Comparison of ENCODE assay signal across 9 cellular contexts in the genomic region with DNA sequence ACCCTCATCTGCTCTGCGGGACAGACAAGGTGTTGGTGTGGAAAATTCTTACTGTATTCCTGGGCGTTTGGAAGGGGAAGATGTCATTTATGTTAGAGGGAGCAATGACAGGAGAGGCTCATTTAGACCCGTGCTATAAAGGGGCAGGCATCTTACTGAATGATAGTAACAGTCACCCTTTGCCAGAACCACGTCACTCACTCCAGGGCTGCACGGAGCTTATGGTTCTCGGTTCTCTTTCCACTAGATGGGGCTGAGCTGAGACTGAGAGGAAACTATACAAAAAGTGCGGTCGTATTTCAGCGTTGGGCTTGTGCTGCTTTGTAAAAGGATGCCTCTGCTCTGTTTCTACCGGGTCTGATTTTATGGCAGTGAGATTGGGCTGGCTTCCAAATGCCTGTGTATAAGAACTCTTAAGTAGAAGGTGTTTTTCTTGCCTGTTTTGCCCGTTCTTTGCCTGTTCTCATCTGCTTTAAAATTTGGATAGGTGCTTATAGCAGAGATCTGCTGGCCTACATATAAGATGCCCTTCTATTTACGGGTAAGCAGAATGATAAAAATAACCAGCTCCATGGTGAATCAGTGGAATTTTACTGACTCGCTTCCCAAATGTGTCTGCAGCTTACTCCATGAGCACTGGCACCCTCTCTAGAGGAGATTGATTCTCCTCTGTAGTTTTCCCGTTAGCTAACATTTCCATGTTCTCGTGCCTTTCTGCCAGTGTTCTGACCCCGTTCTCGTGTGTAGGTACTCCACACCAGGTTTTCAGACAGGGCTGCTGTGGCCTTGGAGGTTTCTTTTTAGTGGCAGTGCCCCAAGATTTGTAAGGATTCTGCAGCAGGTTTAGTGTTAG. TPM values are rescaled to one million over a fixed set of nuclear protein-coding genes. Genes with fewer than 3 reads are reported as not detected.
A peak's percentile ranks its signal among the peaks of the same experiment; 100 is the strongest.
DNase-seq lines count a peak whose midpoint lies in the region; ATAC-seq, FAIRE-seq and TF ChIP-seq lines count a peak whose summit lies in the region.
"Had no signal": no experiment of that assay in that cellular context is flagged by ENCODE, and none has a peak within 500 bp of the region (broad histone marks: within the 10 kb centered on the region; RNA-seq: fewer than 3 reads in every experiment).

No MANE protein-coding gene starts in this region.

- H3K4me2 ChIP-seq in K562 (ENCODE audit: insufficient read depth, low read length): no peak overlapping the region
- peak overlapping the region; percentile 85 for H3K4me2 ChIP-seq in smooth muscle cell
- H3K4me2 ChIP-seq: BLaER1 had no signal

- H3K4me3 ChIP-seq in K562 (no peak overlapping the region), iPS-20b (ENCODE audit: low read length) (peak overlapping the region; percentile 51; the same call in 1 of the 2 replicates), smooth muscle cell (peak overlapping the region; percentile 40)
- H3K4me3 ChIP-seq: BLaER1 had no signal

- H3K27me3 ChIP-seq in K562 (ENCODE audit: control insufficient read depth in 2 of 2, insufficient read depth in 2 of 2, low read length in 2 of 2) (no peaks in the 10 kb centered on the region), iPS-20b (ENCODE audit: insufficient read depth, low read length) (no peaks in the 10 kb centered on the region), smooth muscle cell (ENCODE audit: low read depth) (no peaks in the 10 kb centered on the region)
- H3K27me3 ChIP-seq: BLaER1 had no signal

- no peak for TF ChIP-seq EP300 in K562 (IDR thresholded peaks at IDR 0.05; ENCODE audit: low read length)

- H3K79me2 ChIP-seq in K562 (ENCODE audit: control insufficient read depth, insufficient read depth, low read length) (peaks cover 36% of the 10 kb centered on the region), smooth muscle cell (ENCODE audit: low read depth) (peaks cover 50% of the 10 kb centered on the region)

- peak in 1 of 2 experiments; percentile 26; a peak in 1 of 4 replicates for TF ChIP-seq RAD21 in K562 (CRISPR knock-in tag; conservative IDR thresholded peaks at IDR 0.05 in 1 of 2, IDR thresholded peaks at IDR 0.05 in 1 of 2)

- CTCF ChIA-PET in K562 (lab: Yijun Ruan, JAX; ENCODE audit: low intra/inter-chr PET ratio): no interaction called here

- POLR2A ChIA-PET in K562 (lab: Yijun Ruan, JAX): interaction anchor here (0.9 to 1.0 kb wide), 2 partner anchors 29 to 53 kb away, joined by 3 read pairs; no protein-coding TSS in a partner anchor

- DNase-seq in NCI-H1105 treated with DMSO at 0.1 percent for 48 hours (lab: John Stamatoyannopoulos, UW): peak; percentile 21
- DNase-seq in NCI-H1105 (lab: John Stamatoyannopoulos, UW): no peak
- DNase-seq in T-helper 9 cell: peak; percentile 12
- peak in 2 of 4 experiments; percentile 20 to 31 for DNase-seq in K562 (ENCODE audit: extremely low read depth in 1 of 4, low spot score in 3 of 4)
- no peak for DNase-seq in smooth muscle cell (lab: John Stamatoyannopoulos, UW; ENCODE audit: unreplicated experiment)
- DNase-seq in OCI-M1 (lab: John Stamatoyannopoulos, UW): no peak

- H3K36me3 ChIP-seq in K562 (ENCODE audit: control insufficient read depth, insufficient read depth, low read length): peaks cover 38% of the 10 kb centered on the region
- peaks cover 46% of the 10 kb centered on the region for H3K36me3 ChIP-seq in iPS-20b (ENCODE audit: insufficient read depth, low read depth, low read length)
- no peaks in the 10 kb centered on the region for H3K36me3 ChIP-seq in smooth muscle cell (ENCODE audit: low read depth)

- in situ Hi-C loops in K562 (cut with MboI): no loop called here

- H4K20me1 ChIP-seq in K562 (replicated peaks; ENCODE audit: control insufficient read depth, insufficient read depth, low read length) (no peaks in the 10 kb centered on the region), smooth muscle cell (ENCODE audit: low read depth) (peaks cover 64% of the 10 kb centered on the region)

- H3K9me3 ChIP-seq in K562 (replicated peaks; ENCODE audit: control insufficient read depth, insufficient read depth, low read depth, low read length) (no peaks in the 10 kb centered on the region), iPS-20b (ENCODE audit: insufficient read depth, low read depth, low read length) (no peaks in the 10 kb centered on the region), smooth muscle cell (replicated peaks; ENCODE audit: low read depth) (no peaks in the 10 kb centered on the region)

- TF ChIP-seq POLR2A in K562 (conservative IDR thresholded peaks at IDR 0.05): no peak

- WGBS in K562 (ENCODE audit: insufficient coverage, low coverage, missing lambda C conversion rate): 64% methylated on average over 17 of the region's 17 CpGs
- 19% methylated on average over 17 of the region's 17 CpGs for WGBS in smooth muscle cell (ENCODE audit: low lambda C conversion rate)

- intact Hi-C loops in K562 (cut with micrococcal nuclease): no loop called here

- peak; percentile 84 for ATAC-seq in K562
- ATAC-seq in GM19397 (IDR thresholded peaks at IDR 0.05; ENCODE audit: unreplicated experiment): no peak

- H3K4me1 ChIP-seq in K562 (replicated peaks in 1 of 2; ENCODE audit: control insufficient read depth in 2 of 2, insufficient read depth in 2 of 2, low read length in 2 of 2): peaks cover 3 to 17% of the 10 kb centered on the region in 2 experiments; a peak in 3 of 5 replicates
- H3K4me1 ChIP-seq in iPS-20b (ENCODE audit: insufficient read depth, low read length): peaks cover 53% of the 10 kb centered on the region
- H3K4me1 ChIP-seq in smooth muscle cell (ENCODE audit: low read depth): peaks cover 37% of the 10 kb centered on the region

- TF ChIP-seq CTCF in K562 (IDR thresholded peaks at IDR 0.05 in 2 of 3, conservative IDR thresholded peaks at IDR 0.05 in 1 of 3; ENCODE audit: insufficient read depth in 2 of 3, low read depth in 1 of 3, low read length in 3 of 3) (peak; percentile 4 to 31 (median 25); a peak in 1 of 6 replicates), smooth muscle cell (IDR thresholded peaks at IDR 0.05; ENCODE audit: borderline replicate concordance, insufficient read depth, poor library complexity, severe bottlenecking) (peak; percentile 31)

- H3K27ac ChIP-seq in K562 (ENCODE audit: extremely low read depth, low read depth, low read length) (no peak overlapping the region), iPS-20b (ENCODE audit: low read length) (peak overlapping the region; percentile 72), smooth muscle cell (ENCODE audit: low read depth) (peak overlapping the region; percentile 92)
- H3K27ac ChIP-seq: BLaER1 had no signal

- H3K9ac ChIP-seq in K562 (ENCODE audit: insufficient read depth in 1 of 2, low read depth in 2 of 2, low read length in 2 of 2): peak overlapping the region in 1 of 2 experiments; percentile 26; a peak in 1 of 4 replicates
- peak overlapping the region; percentile 60; the same call in 1 of the 2 replicates for H3K9ac ChIP-seq in iPS-20b (ENCODE audit: low read depth, low read length)
- H3K9ac ChIP-seq in smooth muscle cell (ENCODE audit: low read depth): peak overlapping the region; percentile 72
- H3K9ac ChIP-seq: BLaER1 had no signal

- peaks cover 50% of the 10 kb centered on the region for H3F3A ChIP-seq in smooth muscle cell (ENCODE audit: low read depth)

- peak; percentile 68 for FAIRE-seq in K562 (lab: Jason Lieb, UNC)

- no TSS peak for BruUV-seq in K562 (replicated peaks; lab: Mats Ljungman, UMichigan)

- no peak overlapping the region for H2AFZ ChIP-seq in K562 (ENCODE audit: low read depth, low read length)
- peak overlapping the region; percentile 53 for H2AFZ ChIP-seq in smooth muscle cell (ENCODE audit: low read depth)

- peaks cover 3% of the 10 kb centered on the region for H3K9me1 ChIP-seq in K562 (ENCODE audit: control insufficient read depth, insufficient read depth, low read length)

RNA-seq across cellular contexts. Expression of a gene that starts 55.9 kb away (rescaled TPM):
- 32.3 and 65.6 TPM in 2 replicates for total RNA-seq in K562 (2011; cell fraction: chromatin; rRNA removed; ENCODE audit: low replicate concordance)
- total RNA-seq in K562 (2011; cell fraction: nucleolus; rRNA removed): 16.3 and 20.5 TPM in 2 replicates
- 51.1 and 85.3 TPM in 2 replicates for total RNA-seq in K562 (2011; cell fraction: nucleoplasm; rRNA removed)
- 24.6 and 27.7 TPM in 2 replicates for total RNA-seq in K562 (2014; rRNA removed)
- 32.3 and 41.3 TPM in 2 replicates for total RNA-seq in K562 (2014; rRNA removed; fragmentation: Illumina TruSeq; extraction: Trizol)
- total RNA-seq in K562 (2015; rRNA removed; fragmentation: Illumina TruSeq; extraction: Trizol): 26.1 and 27.0 TPM in 2 replicates
- total RNA-seq in K562 (2021): 61.6 and 67.6 TPM in 2 replicates
- polyA plus RNA-seq in K562 (2011; rRNA removed): 37.8 and 39.8 TPM in 2 replicates
- 32.8 and 39.1 TPM in 2 replicates for polyA plus RNA-seq in K562 (2011; cell fraction: cytosol; rRNA removed)
- 51.4 and 65.2 TPM in 2 replicates for polyA plus RNA-seq in K562 (2011; cell fraction: nucleus; rRNA removed)
- 60.8 and 80.0 TPM in 2 replicates for polyA plus RNA-seq in K562 (2012)
- polyA plus RNA-seq in K562 (2014; fragmentation: Illumina TruSeq; extraction: Trizol): 68.2 and 72.0 TPM in 2 replicates
- polyA plus RNA-seq in K562 (2014; fragmentation: Nextera tagmentation; extraction: Ambion mirVana): 10 to 100 TPM; 31.5 to 39.3 TPM
- polyA plus RNA-seq in K562 (2014; rRNA removed): 51.9 and 55.0 TPM in 2 replicates
- polyA minus RNA-seq in K562 (2011; rRNA and poly(A)+ RNA removed): 26.4 and 29.9 TPM in 2 replicates
- 15.9 and 17.2 TPM in 2 replicates for polyA minus RNA-seq in K562 (2011; cell fraction: cytosol; rRNA and poly(A)+ RNA removed)
- polyA minus RNA-seq in K562 (2011; cell fraction: nucleus; rRNA and poly(A)+ RNA removed): 36.5 and 42.4 TPM in 2 replicates
- total RNA-seq in smooth muscle cell: 44.5 and 47.8 TPM in 2 replicates
- 142 and 152 TPM in 2 replicates for polyA plus RNA-seq in smooth muscle cell

RNA-seq across cellular contexts. Expression of a gene that starts 55.9 kb away (rescaled TPM):
- 44.3 and 119 TPM in 2 replicates for total RNA-seq in K562 (2011; cell fraction: chromatin; rRNA removed; ENCODE audit: low replicate concordance)
- 25.8 and 32.5 TPM in 2 replicates for total RNA-seq in K562 (2011; cell fraction: nucleolus; rRNA removed)
- 67.2 and 119 TPM in 2 replicates for total RNA-seq in K562 (2011; cell fraction: nucleoplasm; rRNA removed)
- 6.9 and 7.6 TPM in 2 replicates for total RNA-seq in K562 (2014; rRNA removed)
- 16.7 TPM in 2 replicates for total RNA-seq in K562 (2014; rRNA removed; fragmentation: Illumina TruSeq; extraction: Trizol)
- total RNA-seq in K562 (2015; rRNA removed; fragmentation: Illumina TruSeq; extraction: Trizol): 16.4 and 17.2 TPM in 2 replicates
- total RNA-seq in K562 (2021): 12.1 and 13.6 TPM in 2 replicates
- polyA plus RNA-seq in K562 (2011; rRNA removed): 19.4 and 20.6 TPM in 2 replicates
- polyA plus RNA-seq in K562 (2011; cell fraction: cytosol; rRNA removed): 3.6 and 12.2 TPM in 2 replicates
- 30.2 and 47.9 TPM in 2 replicates for polyA plus RNA-seq in K562 (2011; cell fraction: nucleus; rRNA removed)
- 6.1 and 7.8 TPM in 2 replicates for polyA plus RNA-seq in K562 (2012)
- polyA plus RNA-seq in K562 (2014; fragmentation: Illumina TruSeq; extraction: Trizol): 6.7 and 9.0 TPM in 2 replicates
- polyA plus RNA-seq in K562 (2014; fragmentation: Nextera tagmentation; extraction: Ambion mirVana): 1 to 10 TPM; 2.9 to 3.4 TPM
- polyA plus RNA-seq in K562 (2014; rRNA removed): 5.4 and 7.1 TPM in 2 replicates
- polyA minus RNA-seq in K562 (2011; rRNA and poly(A)+ RNA removed): 58.5 and 67.8 TPM in 2 replicates
- 23.0 and 26.3 TPM in 2 replicates for polyA minus RNA-seq in K562 (2011; cell fraction: cytosol; rRNA and poly(A)+ RNA removed)
- 61.1 and 106 TPM in 2 replicates for polyA minus RNA-seq in K562 (2011; cell fraction: nucleus; rRNA and poly(A)+ RNA removed)
- total RNA-seq in smooth muscle cell: 24.5 and 24.6 TPM in 2 replicates
- 2.0 and 3.2 TPM in 2 replicates for polyA plus RNA-seq in smooth muscle cell

Comparison
In these comparisons a context has a peak if more than half of its experiments do, and no peak if none do; other contexts are left out.
1. DNase-seq: peak in NCI-H1105 treated with DMSO at 0.1 percent for 48 hours (single experiment) and T-helper 9 cell (single experiment); none in NCI-H1105 (single experiment), smooth muscle cell (single experiment) and OCI-M1 (single experiment).